ENCODE assay signal across 8 cellular contexts in genomic region chr17:3893720-3894116, GRCh38. TPM values are rescaled to one million over a fixed set of nuclear protein-coding genes. Genes with fewer than 3 reads are reported as not detected.
A peak's percentile ranks its signal among the peaks of the same experiment; 100 is the strongest.
DNase-seq lines count a peak whose midpoint lies in the region; ATAC-seq and TF ChIP-seq lines count a peak whose summit lies in the region.

No MANE protein-coding gene starts in this region.

- peaks cover 0 to 13% (median 9%) of the 10 kb centered on the region in 11 experiments; a peak in 7 of 22 replicates for H3K27me3 ChIP-seq in BLaER1 treated with 17β-estradiol and CSF1 and Interleukin-3, amounts not matched to agents 10 nM and 100 nM
- H3K27me3 ChIP-seq in KMS-11 (ENCODE audit: insufficient read depth, low read depth) (no peaks in the 10 kb centered on the region), neural cell (ENCODE audit: insufficient read depth, low read depth, low read length) (no peaks in the 10 kb centered on the region)

- no peaks in the 10 kb centered on the region for H3K9me2 ChIP-seq in neural cell (ENCODE audit: insufficient read depth, low read length)

- H3F3A ChIP-seq in neural cell (ENCODE audit: insufficient read depth, low read length, poor library complexity, severe bottlenecking) = no peaks in the 10 kb centered on the region

- TF ChIP-seq CTCF in KMS-11 (conservative IDR thresholded peaks at IDR 0.05; ENCODE audit: low read depth, low read length) = no peak
- no peak for TF ChIP-seq CTCF in coronary artery (IDR thresholded peaks at IDR 0.05)
- no peak for TF ChIP-seq CTCF in neural cell (IDR thresholded peaks at IDR 0.05; ENCODE audit: poor library complexity, severe bottlenecking)

- DNase-seq in coronary artery (ENCODE audit: low spot score) (no peak), Ammon's horn (ENCODE audit: low spot score) (no peak), NCI-H2227 treated with DMSO at 0.1 percent for 48 hours (lab: John Stamatoyannopoulos, UW) (no peak), erythroblast (lab: John Stamatoyannopoulos, UW) (no peak)

- no peak for TF ChIP-seq POLR2A in erythroblast (IDR thresholded peaks at IDR 0.05; ENCODE audit: low read length)

- peak overlapping the region; percentile 62 to 76 (median 70); a peak in 16 of 20 replicates for H3K4me3 ChIP-seq in BLaER1 treated with 17β-estradiol and CSF1 and Interleukin-3, amounts not matched to agents 10 nM and 100 nM
- no peak overlapping the region for H3K4me3 ChIP-seq in KMS-11 (IDR thresholded peaks at IDR 0.05; ENCODE audit: insufficient read depth, low read depth, low read length)
- peak overlapping the region; percentile 76 for H3K4me3 ChIP-seq in coronary artery
- peak overlapping the region; percentile 78 for H3K4me3 ChIP-seq in neural cell (ENCODE audit: low read length)

- H3K79me2 ChIP-seq in KMS-11 (ENCODE audit: insufficient read depth, low read depth) = no peaks in the 10 kb centered on the region
- H3K79me2 ChIP-seq in neural cell (replicated peaks; ENCODE audit: insufficient read depth, low read length) = no peaks in the 10 kb centered on the region

- peaks cover 0 to 24% (median 18%) of the 10 kb centered on the region in 11 experiments; a peak in 16 of 22 replicates for H3K36me3 ChIP-seq in BLaER1 treated with 17β-estradiol and CSF1 and Interleukin-3, amounts not matched to agents 10 nM and 100 nM
- H3K36me3 ChIP-seq in KMS-11 (ENCODE audit: insufficient read depth) (no peaks in the 10 kb centered on the region), neural cell (ENCODE audit: insufficient read depth, low read length) (no peaks in the 10 kb centered on the region)

- H3K4me2 ChIP-seq in BLaER1 treated with 17β-estradiol and CSF1 and Interleukin-3, amounts not matched to agents 10 nM and 100 nM = peak overlapping the region; percentile 67 to 100 (median 86)
- H3K4me2 ChIP-seq in KMS-11 = peak overlapping the region; percentile 17; the same call in 1 of the 2 replicates
- no peak overlapping the region for H3K4me2 ChIP-seq in neural cell (ENCODE audit: low read length)

- H3K4me1 ChIP-seq in BLaER1 treated with 17β-estradiol and CSF1 and Interleukin-3, amounts not matched to agents 10 nM and 100 nM = peaks cover 67 to 93% (median 81%) of the 10 kb centered on the region in 10 experiments
- H3K4me1 ChIP-seq in KMS-11 (ENCODE audit: low read depth, poor library complexity, severe bottlenecking) = peaks cover 4% of the 10 kb centered on the region

- ATAC-seq in GM19452 (IDR thresholded peaks at IDR 0.05; ENCODE audit: unreplicated experiment) = no peak

- H3K27ac ChIP-seq in BLaER1 treated with 17β-estradiol and CSF1 and Interleukin-3, amounts not matched to agents 10 nM and 100 nM = peak overlapping the region in 2 of 11 experiments; percentile 59 to 63; a peak in 2 of 22 replicates
- H3K27ac ChIP-seq in KMS-11 = no peak overlapping the region
- peak overlapping the region; percentile 28 to 75 for H3K27ac ChIP-seq in coronary artery
- no peak overlapping the region for H3K27ac ChIP-seq in neural cell (ENCODE audit: low read length)

- H4K20me1 ChIP-seq in BLaER1 treated with 17β-estradiol and CSF1 and Interleukin-3, amounts not matched to agents 10 nM and 100 nM = peaks cover 0 to 27% (median 12%) of the 10 kb centered on the region in 11 experiments; a peak in 11 of 22 replicates
- H4K20me1 ChIP-seq in KMS-11 (ENCODE audit: insufficient read depth) = no peaks in the 10 kb centered on the region
- H4K20me1 ChIP-seq in neural cell (ENCODE audit: insufficient read depth) = no peaks in the 10 kb centered on the region

- H3K9me3 ChIP-seq in BLaER1 treated with 17β-estradiol and CSF1 and Interleukin-3, amounts not matched to agents 10 nM and 100 nM (replicated peaks in 1 of 11) = no peaks in the 10 kb centered on the region
- no peaks in the 10 kb centered on the region for H3K9me3 ChIP-seq in neural cell (ENCODE audit: low read length)

- no peak for TF ChIP-seq RAD21 in neural cell (conservative IDR thresholded peaks at IDR 0.05)

- H2AFZ ChIP-seq in KMS-11 (ENCODE audit: low read depth) (peak overlapping the region; percentile 69; the same call in 1 of the 2 replicates), neural cell (ENCODE audit: low read depth, low read length) (peak overlapping the region; percentile 56)

- peak overlapping the region in 8 of 11 experiments; percentile 54 to 77 (median 72); a peak in 11 of 22 replicates for H3K9ac ChIP-seq in BLaER1 treated with 17β-estradiol and CSF1 and Interleukin-3, amounts not matched to agents 10 nM and 100 nM
- H3K9ac ChIP-seq in KMS-11 = no peak overlapping the region
- peak overlapping the region; percentile 65 for H3K9ac ChIP-seq in neural cell (ENCODE audit: low read length)

- TF ChIP-seq EP300 in neural cell (conservative IDR thresholded peaks at IDR 0.05; ENCODE audit: poor library complexity, severe bottlenecking) = no peak

TF ChIP-seq in neural cell, 6 proteins besides CTCF, POLR2A, EP300 and RAD21:
- TF ChIP-seq TAF1 (IDR thresholded peaks at IDR 0.05; ENCODE audit: low read depth) (no peak), MXI1 (conservative IDR thresholded peaks at IDR 0.05; ENCODE audit: poor library complexity, severe bottlenecking) (no peak), REST (IDR thresholded peaks at IDR 0.05; ENCODE audit: borderline replicate concordance) (no peak), EZH2 (IDR thresholded peaks at IDR 0.05; ENCODE audit: borderline replicate concordance, insufficient read depth, low read length, poor library complexity, severe bottlenecking) (no peak), POLR2AphosphoS5 (IDR thresholded peaks at IDR 0.05) (no peak), SMC3 (conservative IDR thresholded peaks at IDR 0.05; ENCODE audit: poor library complexity) (no peak)
TF ChIP-seq in neural cell: peak in this region for 0.

RNA-seq across cellular contexts. Expression of gene CAMKK1, which starts 0.9 kb away (rescaled TPM):
- polyA plus RNA-seq in neural cell = 8.9 and 9.7 TPM in 2 replicates
- polyA minus RNA-seq in neural cell = 9.0 and 9.5 TPM in 2 replicates

RNA-seq across cellular contexts. Expression of gene P2RX1, which starts 22.5 kb away (rescaled TPM):
- not detected in 2 replicates for polyA plus RNA-seq in neural cell
- not detected in 2 replicates for polyA minus RNA-seq in neural cell

RNA-seq across cellular contexts. Expression of gene NCBP3, which starts 47.7 kb away (rescaled TPM):
- 47.0 and 132 TPM in 2 replicates for polyA plus RNA-seq in neural cell
- polyA minus RNA-seq in neural cell = 51.4 and 61.9 TPM in 2 replicates

Comparison
In these comparisons a context has a peak if more than half of its experiments do, and no peak if none do; other contexts are left out.
1. H3K27ac ChIP-seq: peak in coronary artery (2 of 2); none in KMS-11 (single experiment) and neural cell (single experiment).